Comparison of ENCODE assay signal across 11 cellular contexts in genomic region chr16:16062023-16062932, GRCh38.
DNase-seq lines count a peak whose midpoint lies in the region; ATAC-seq, FAIRE-seq and TF ChIP-seq lines count a peak whose summit lies in the region.
"Had no signal": no experiment of that assay in that cellular context is flagged by ENCODE, and none has a peak within 500 bp of the region (broad histone marks: within the 10 kb centered on the region; RNA-seq: fewer than 3 reads in every experiment).

No MANE protein-coding gene starts in this region.

- H3K4me1 ChIP-seq in psoas muscle (peaks cover 31% of the 10 kb centered on the region), PC-3 (ENCODE audit: insufficient read depth, low read length) (no peaks in the 10 kb centered on the region)

- H3K27me3 Mint-ChIP-seq in endothelial cell (ENCODE audit: unreplicated experiment): peaks cover 2% of the 10 kb centered on the region

- DNase-seq in GM12891 (ENCODE audit: insufficient read length, low spot score) (no peak), NOMO-1 (lab: John Stamatoyannopoulos, UW; ENCODE audit: unreplicated experiment in 2 of 2) (peak; percentile 90 to 93), brain microvascular endothelial cell (no peak), psoas muscle (no peak), PC-3 (no peak), endothelial cell (ENCODE audit: low spot score) (no peak)
- DNase-seq: caudate nucleus; stimulated activated CD4-positive, alpha-beta T cell treated with anti-CD3 and anti-CD28 coated beads, Interleukin-2, amount 100 ng/mL, for 24 hours had no signal

- H3K4me3 Mint-ChIP-seq in endothelial cell (ENCODE audit: unreplicated experiment): no peak overlapping the region

- peak; percentile 78 for FAIRE-seq in GM12891 (lab: Jason Lieb, UNC)

- H3K27me3 ChIP-seq in brain microvascular endothelial cell (replicated peaks): no peaks in the 10 kb centered on the region
- no peaks in the 10 kb centered on the region for H3K27me3 ChIP-seq in psoas muscle (ENCODE audit: insufficient read depth in 3 of 3, low read length in 2 of 3)
- H3K27me3 ChIP-seq in PC-3 (ENCODE audit: low read length): no peaks in the 10 kb centered on the region

- H3K9me3 Mint-ChIP-seq in endothelial cell (ENCODE audit: unreplicated experiment): no peaks in the 10 kb centered on the region

- peaks cover 30% of the 10 kb centered on the region for H3K36me3 ChIP-seq in brain microvascular endothelial cell (replicated peaks)
- peaks cover 0 to 24% of the 10 kb centered on the region in 2 donors for H3K36me3 ChIP-seq in psoas muscle (ENCODE audit: insufficient read depth in 1 of 2, low read depth in 1 of 2)
- peaks cover 3% of the 10 kb centered on the region; the same call in 1 of the 2 replicates for H3K36me3 ChIP-seq in PC-3 (ENCODE audit: low read depth, low read length)

- no peak overlapping the region for H3K9ac ChIP-seq in PC-3 (ENCODE audit: low read length)

- H3K79me2 ChIP-seq in PC-3 (ENCODE audit: low read length): no peaks in the 10 kb centered on the region

- POLR2A ChIA-PET in PC-3 (lab: Charles Lee; ENCODE audit: unreplicated experiment): no interaction called here

- TF ChIP-seq CTCF in brain microvascular endothelial cell (IDR thresholded peaks at IDR 0.05; ENCODE audit: low read depth, low read length, missing control alignments): peak; percentile 21
- no peak for TF ChIP-seq CTCF in psoas muscle (IDR thresholded peaks at IDR 0.05)
- TF ChIP-seq CTCF in PC-3 (conservative IDR thresholded peaks at IDR 0.05; ENCODE audit: low read depth, low read length): no peak
- no peak for TF ChIP-seq CTCF in endothelial cell (IDR thresholded peaks at IDR 0.05; ENCODE audit: unreplicated experiment)

- no peaks in the 10 kb centered on the region for H3K4me1 Mint-ChIP-seq in endothelial cell (ENCODE audit: unreplicated experiment)

- H2AFZ ChIP-seq in PC-3 (ENCODE audit: low read length): no peak overlapping the region

- no peak overlapping the region for H3K27ac ChIP-seq in brain microvascular endothelial cell
- H3K27ac ChIP-seq in psoas muscle: peak overlapping the region; percentile 80
- H3K27ac ChIP-seq in PC-3 (ENCODE audit: low read length): no peak overlapping the region
- H3K27ac ChIP-seq: SK-N-MC had no signal

- WGBS in psoas muscle, 3 donors: 32 to 45% (median 32%) methylated on average over 16 of the region's 16 CpGs

- CTCF ChIA-PET in PC-3 (lab: Charles Lee): no interaction called here

- no peaks in the 10 kb centered on the region for H4K20me1 ChIP-seq in PC-3 (ENCODE audit: low read length)

- intact Hi-C loops in psoas muscle (cut with DNase I): loop anchor here in 1 of 2 donors (5.0 kb wide), 2 partner anchors 40 to 185 kb away; no protein-coding TSS in a partner anchor
- intact Hi-C loops in PC-3 (cut with micrococcal nuclease): no loop called here

- H3K27ac Mint-ChIP-seq in endothelial cell (ENCODE audit: unreplicated experiment): no peak overlapping the region

- ATAC-seq in psoas muscle (peak in 1 of 4 donors; percentile 9), GM19452 (IDR thresholded peaks at IDR 0.05; ENCODE audit: unreplicated experiment) (no peak), PC-3 (no peak), HG03280 (IDR thresholded peaks at IDR 0.05; ENCODE audit: unreplicated experiment) (no peak)

- TF ChIP-seq POLR2A in GM12891 (IDR thresholded peaks at IDR 0.05; ENCODE audit: low read depth, low read length): no peak

- H3K4me3 ChIP-seq in brain microvascular endothelial cell (ENCODE audit: low read depth, low read length): no peak overlapping the region
- H3K4me3 ChIP-seq in psoas muscle: no peak overlapping the region
- no peak overlapping the region for H3K4me3 ChIP-seq in PC-3 (ENCODE audit: low read length)
- H3K4me3 ChIP-seq: SK-N-MC had no signal

- no peaks in the 10 kb centered on the region for H3F3A ChIP-seq in PC-3 (ENCODE audit: low read length, unreplicated experiment)

- BruUV-seq in PC-3 (replicated peaks; lab: Mats Ljungman, UMichigan): no TSS peak

- H3K9me3 ChIP-seq in psoas muscle (no peaks in the 10 kb centered on the region), PC-3 (ENCODE audit: low read length) (no peaks in the 10 kb centered on the region)

- in situ Hi-C loops in brain microvascular endothelial cell (cut with HindIII; ENCODE audit: low pct_ligation_motif_present, low sequenced_read_pairs): no loop called here

- H3K4me2 ChIP-seq in PC-3 (ENCODE audit: low read length): no peak overlapping the region

- H3K9me2 ChIP-seq in PC-3 (replicated peaks; ENCODE audit: low read length): no peaks in the 10 kb centered on the region

- H3K36me3 Mint-ChIP-seq in endothelial cell (ENCODE audit: low read depth, unreplicated experiment): peaks cover 11% of the 10 kb centered on the region

TF ChIP-seq in GM12891, 5 proteins besides CTCF, POLR2A, EP300 and RAD21:
- TF ChIP-seq POLR2AphosphoS5 (IDR thresholded peaks at IDR 0.05; ENCODE audit: low read depth, low read length): no peak
- TF ChIP-seq SPI1 (IDR thresholded peaks at IDR 0.05; ENCODE audit: low read depth, low read length): no peak
- TF ChIP-seq TAF1 (IDR thresholded peaks at IDR 0.05; ENCODE audit: low read depth, low read length): no peak
- TF ChIP-seq POU2F2 (IDR thresholded peaks at IDR 0.05; ENCODE audit: low read depth, low read length): no peak
- TF ChIP-seq PAX5 (IDR thresholded peaks at IDR 0.05; ENCODE audit: insufficient read depth, low read length, severe bottlenecking): no peak

Comparison
In these comparisons a context has a peak if more than half of its experiments do, and no peak if none do; other contexts are left out.
1. DNase-seq: peak in NOMO-1 (2 of 2); none in GM12891 (single experiment), brain microvascular endothelial cell (single experiment), psoas muscle (0 of 2), PC-3 (single experiment) and endothelial cell (single experiment).